Comparison of ENCODE assay signal across 19 cellular contexts in genomic region chr7:82081644-82082224, GRCh38.
"Had no signal": no experiment of that assay in that cellular context is flagged by ENCODE, and none has a peak within 500 bp of the region (broad histone marks: within the 10 kb centered on the region; RNA-seq: fewer than 3 reads in every experiment).

No MANE protein-coding gene starts in this region.

- H3K36me3 Mint-ChIP-seq: natural killer cell; stimulated activated naive B cell treated with anti-CD40 and anti-IgM and Interleukin-4, amounts not matched to agents 10 μg/mL and 1 μg/mL and 100 μg/mL, for 72 hours had no signal

- H3K27ac ChIP-seq: body of pancreas, dorsolateral prefrontal cortex, parathyroid adenoma, sigmoid colon, tibial artery had no signal

- H3K27me3 Mint-ChIP-seq: activated CD4-positive, alpha-beta T cell treated with anti-CD3 and anti-CD28 coated beads, Interleukin-2, amount 10 ng/mL, durations not matched to agents 24 days and 14 days; activated CD8-positive, alpha-beta T cell treated with anti-CD3 and anti-CD28 coated beads for 36 hours; activated T-helper 17 cell treated with anti-CD3 and anti-CD28 coated beads, Interleukin-2, amount 50 U/mL, for 72 hours; stimulated activated naive B cell treated with anti-CD40 and anti-IgM and Interleukin-4, amounts not matched to agents 10 μg/mL and 1 μg/mL and 100 μg/mL, for 72 hours had no signal

- H3K27me3 ChIP-seq: body of pancreas, dorsolateral prefrontal cortex, sigmoid colon, tibial artery had no signal

- H3K9ac ChIP-seq: parathyroid adenoma had no signal

- H3K4me3 ChIP-seq: body of pancreas, dorsolateral prefrontal cortex, sigmoid colon, tibial artery had no signal

- H3K9me3 ChIP-seq: body of pancreas, sigmoid colon, tibial artery had no signal

- H3K79me2 ChIP-seq: parathyroid adenoma had no signal

- H3K4me1 ChIP-seq: body of pancreas, parathyroid adenoma, tibial artery had no signal

- H3K4me1 Mint-ChIP-seq: activated CD4-positive, alpha-beta T cell treated with anti-CD3 and anti-CD28 coated beads, Interleukin-2, amount 10 ng/mL, durations not matched to agents 24 days and 14 days; activated T-helper 17 cell treated with anti-CD3 and anti-CD28 coated beads, Interleukin-2, amount 50 U/mL, for 72 hours; natural killer cell had no signal

- H3K9me3 Mint-ChIP-seq: activated CD4-positive, alpha-beta T cell treated with anti-CD3 and anti-CD28 coated beads, Interleukin-2, amount 10 ng/mL, durations not matched to agents 24 days and 14 days; activated CD8-positive, alpha-beta T cell treated with anti-CD3 and anti-CD28 coated beads for 36 hours; activated naive CD4-positive, alpha-beta T cell treated with anti-CD3 and anti-CD28 coated beads for 36 hours; stimulated activated naive B cell treated with anti-CD40 and anti-IgM and Interleukin-4, amounts not matched to agents 10 μg/mL and 1 μg/mL and 100 μg/mL, for 72 hours; T-helper 2 cell treated with Interferon-gamma antibody and Interleukin-4, amounts not matched to agents 5 μg/mL and 100 μg/mL, for 36 hours had no signal

- ATAC-seq: activated CD8-positive, alpha-beta T cell treated with anti-CD3 and anti-CD28 coated beads for 36 hours; activated T-helper 17 cell treated with anti-CD3 and anti-CD28 coated beads, Interleukin-2, amount 50 U/mL, for 72 hours; body of pancreas; natural killer cell; stimulated activated naive B cell treated with anti-CD40 and anti-IgM and Interleukin-4, amounts not matched to agents 10 μg/mL and 1 μg/mL and 100 μg/mL, for 72 hours had no signal

- FAIRE-seq: colon had no signal

- H3K27ac Mint-ChIP-seq: activated CD4-positive, alpha-beta T cell treated with anti-CD3 and anti-CD28 coated beads, Interleukin-2, amount 10 ng/mL, durations not matched to agents 24 days and 14 days; activated CD8-positive, alpha-beta T cell treated with anti-CD3 and anti-CD28 coated beads for 36 hours; activated naive CD4-positive, alpha-beta T cell treated with anti-CD3 and anti-CD28 coated beads for 36 hours; activated T-helper 17 cell treated with anti-CD3 and anti-CD28 coated beads, Interleukin-2, amount 50 U/mL, for 72 hours; natural killer cell; stimulated activated naive B cell treated with anti-CD40 and anti-IgM and Interleukin-4, amounts not matched to agents 10 μg/mL and 1 μg/mL and 100 μg/mL, for 72 hours; T-helper 2 cell treated with Interferon-gamma antibody and Interleukin-4, amounts not matched to agents 5 μg/mL and 100 μg/mL, for 36 hours had no signal

- DNase-seq: activated CD4-positive, alpha-beta T cell treated with anti-CD3 and anti-CD28 coated beads, Interleukin-2, amount 10 ng/mL, durations not matched to agents 24 days and 14 days; activated CD4-positive, CD25-positive, alpha-beta regulatory T cell; activated CD8-positive, alpha-beta T cell treated with anti-CD3 and anti-CD28 coated beads for 36 hours; activated naive CD4-positive, alpha-beta T cell treated with anti-CD3 and anti-CD28 coated beads for 36 hours; activated T-cell treated with anti-CD3 and anti-CD28 coated beads, Interleukin-2, amount 50 U/mL, for 1 hour; body of pancreas; dorsolateral prefrontal cortex; foreskin melanocyte; hypothalamus; kidney glomerular epithelial cell; natural killer cell; sigmoid colon; stimulated activated CD4-positive, alpha-beta T cell treated with anti-CD3 and anti-CD28 coated beads, Interleukin-4, amount 100 ng/mL, for 4 hours; stimulated activated naive B cell treated with anti-CD40 and anti-IgM and Interleukin-4, amounts not matched to agents 10 μg/mL and 1 μg/mL and 100 μg/mL, for 72 hours; tibial artery had no signal

- H3K4me3 Mint-ChIP-seq: activated CD4-positive, alpha-beta T cell treated with anti-CD3 and anti-CD28 coated beads, Interleukin-2, amount 10 ng/mL, durations not matched to agents 24 days and 14 days; activated CD8-positive, alpha-beta T cell treated with anti-CD3 and anti-CD28 coated beads for 36 hours; activated naive CD4-positive, alpha-beta T cell treated with anti-CD3 and anti-CD28 coated beads for 36 hours; activated T-helper 17 cell treated with anti-CD3 and anti-CD28 coated beads, Interleukin-2, amount 50 U/mL, for 72 hours; natural killer cell; stimulated activated naive B cell treated with anti-CD40 and anti-IgM and Interleukin-4, amounts not matched to agents 10 μg/mL and 1 μg/mL and 100 μg/mL, for 72 hours; T-helper 2 cell treated with Interferon-gamma antibody and Interleukin-4, amounts not matched to agents 5 μg/mL and 100 μg/mL, for 36 hours had no signal

- H2AFZ ChIP-seq: parathyroid adenoma had no signal
